Comparison of ENCODE assay signal across 34 cellular contexts in genomic region chr6:163818719-163819118, GRCh38.
"Had no signal": no experiment of that assay in that cellular context is flagged by ENCODE, and none has a peak within 500 bp of the region (broad histone marks: within the 10 kb centered on the region; RNA-seq: fewer than 3 reads in every experiment).

No MANE protein-coding gene starts in this region.

- H3K9ac ChIP-seq: KMS-11 had no signal

- H3K36me3 ChIP-seq: MG63 had no signal

- H3K4me2 ChIP-seq: KMS-11 had no signal

- H3K27ac ChIP-seq: KMS-11 had no signal

- DNase-seq: Karpas-422, Kasumi-1, MG63, MM.1S, MV-4-11, NCI-H1048, NCI-H1092, NCI-H1092 treated with DMSO at 0.1 percent for 48 hours, NCI-H1105, NCI-H1105 treated with DMSO at 0.1 percent for 48 hours, NCI-H1417, NCI-H1417 treated with DMSO at 0.1 percent for 48 hours, NCI-H1436, NCI-H1436 treated with DMSO at 0.1 percent for 48 hours, NCI-H146, NCI-H1694, NCI-H1694 treated with DMSO at 0.1 percent for 48 hours, NCI-H187, NCI-H187 treated with DMSO at 0.1 percent for 48 hours, NCI-H1930, NCI-H2029, NCI-H2029 treated with DMSO at 0.1 percent for 48 hours, NCI-H2081, NCI-H2081 treated with DMSO at 0.1 percent for 48 hours, NCI-H2107, NCI-H2171, NCI-H2171 treated with DMSO at 0.1 percent for 48 hours, NCI-H2227 treated with DMSO at 0.1 percent for 48 hours, NCI-H226, NCI-H345, NCI-H446, NCI-H446 treated with DMSO at 0.1 percent for 48 hours, NCI-H510A had no signal

- H3K4me3 ChIP-seq: MG63 had no signal

- H3K27me3 ChIP-seq: MG63 had no signal
